Comparison of ENCODE assay signal across 19 cellular contexts in the genomic region with DNA sequence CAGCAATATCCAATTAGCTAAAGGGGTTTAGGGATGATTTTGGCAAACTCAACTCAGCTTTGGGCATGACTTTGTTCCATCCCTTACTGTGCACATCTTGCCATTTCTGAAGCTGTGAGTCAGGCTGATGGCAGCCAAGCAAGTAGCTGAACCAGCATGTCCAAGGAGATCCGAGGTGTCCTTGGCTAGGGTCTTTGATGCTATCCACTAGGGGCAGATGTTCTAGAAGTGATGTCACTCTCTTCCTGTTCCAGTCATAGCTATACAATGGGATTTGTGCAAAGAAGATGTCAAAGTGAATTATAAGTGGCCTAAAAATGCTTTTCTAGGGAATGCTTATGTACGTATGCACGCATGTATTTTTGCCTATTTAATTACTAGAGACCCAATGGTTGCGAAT.
DNase-seq lines count a peak whose midpoint lies in the region; ATAC-seq and TF ChIP-seq lines count a peak whose summit lies in the region.
"Had no signal": no experiment of that assay in that cellular context is flagged by ENCODE, and none has a peak within 500 bp of the region (broad histone marks: within the 10 kb centered on the region; RNA-seq: fewer than 3 reads in every experiment).

No MANE protein-coding gene starts in this region.

- no peaks in the 10 kb centered on the region for H3K9me3 Mint-ChIP-seq in endodermal cell

- ATAC-seq in sciatic nerve (no peak), GM18517 (IDR thresholded peaks at IDR 0.05; ENCODE audit: unreplicated experiment) (no peak)
- ATAC-seq: T-cell had no signal

- H3K27me3 Mint-ChIP-seq in endodermal cell (ENCODE audit: insufficient read depth): no peaks in the 10 kb centered on the region
- H3K27me3 Mint-ChIP-seq: T-cell had no signal

- H3K27me3 ChIP-seq in BJ (ENCODE audit: control insufficient read depth, insufficient read depth, low read length) (no peaks in the 10 kb centered on the region), endodermal cell (ENCODE audit: control insufficient read depth, insufficient read depth, low read length, poor library complexity, severe bottlenecking) (no peaks in the 10 kb centered on the region), spleen (replicated peaks in 1 of 7) (no peaks in the 10 kb centered on the region)
- H3K27me3 ChIP-seq: BLaER1 treated with 17β-estradiol and CSF1 and Interleukin-3, amounts not matched to agents 10 nM and 100 nM; stomach; uterus had no signal

- H3K4me1 ChIP-seq in endodermal cell (ENCODE audit: control insufficient read depth, insufficient read depth, low read length) (no peaks in the 10 kb centered on the region), spleen (no peaks in the 10 kb centered on the region)
- H3K4me1 ChIP-seq: stomach, uterus had no signal

- POLR2A ChIA-PET in BJ (lab: Charles Lee): no interaction called here

- no peak overlapping the region for H3K4me3 Mint-ChIP-seq in endodermal cell
- H3K4me3 Mint-ChIP-seq: T-cell had no signal

- H3K27ac ChIP-seq in endodermal cell (ENCODE audit: low read depth, low read length) (no peak overlapping the region), spleen (no peak overlapping the region)
- H3K27ac ChIP-seq: BLaER1 treated with 17β-estradiol and CSF1 and Interleukin-3, amounts not matched to agents 10 nM and 100 nM; dorsolateral prefrontal cortex; RWPE1; stomach; uterus had no signal

- TF ChIP-seq CTCF in BJ (IDR thresholded peaks at IDR 0.05; ENCODE audit: insufficient read depth, low read depth, low read length) (peak; percentile 21; the same call in 1 of the 2 replicates), endodermal cell (conservative IDR thresholded peaks at IDR 0.05) (peak; percentile 51), spleen (IDR thresholded peaks at IDR 0.05 in 8 of 11, conservative IDR thresholded peaks at IDR 0.05 in 3 of 11) (no peak)

- intact Hi-C loops in sciatic nerve (cut with DNase I) (no loop called here), spleen (cut with DNase I; ENCODE audit: low total_unique reads) (no loop called here)

- H3K36me3 ChIP-seq in BJ (ENCODE audit: control insufficient read depth, insufficient read depth, low read length) (no peaks in the 10 kb centered on the region), endodermal cell (ENCODE audit: control insufficient read depth, insufficient read depth, low read length) (no peaks in the 10 kb centered on the region), spleen (no peaks in the 10 kb centered on the region)
- H3K36me3 ChIP-seq: BLaER1 treated with 17β-estradiol and CSF1 and Interleukin-3, amounts not matched to agents 10 nM and 100 nM; stomach; uterus had no signal

- DNase-seq in BJ (ENCODE audit: low read depth): no peak
- DNase-seq in M059J (ENCODE audit: low read depth): peak; percentile 65
- DNase-seq in endodermal cell: no peak
- DNase-seq in myocyte (ENCODE audit: low read depth): peak; percentile 26
- DNase-seq in sciatic nerve (ENCODE audit: low spot score): no peak
- DNase-seq in DMS153 (lab: John Stamatoyannopoulos, UW): no peak
- no peak for DNase-seq in spleen
- DNase-seq: activated gamma-delta T cell; DND-41; dorsolateral prefrontal cortex; NCI-H82; stimulated activated CD4-positive, alpha-beta T cell treated with anti-CD3 and anti-CD28 coated beads, Interleukin-15, amount 100 ng/mL, for 24 hours; stomach; T-cell; uterus had no signal

- H3K9ac ChIP-seq in endodermal cell (ENCODE audit: extremely low read depth, low read length, poor library complexity, severe bottlenecking): no peak overlapping the region
- H3K9ac ChIP-seq: BLaER1 treated with 17β-estradiol and CSF1 and Interleukin-3, amounts not matched to agents 10 nM and 100 nM had no signal

- no peak for TF ChIP-seq POLR2A in spleen (IDR thresholded peaks at IDR 0.05)

- 95 to 100% methylated on average over 4 of the region's 4 CpGs for WGBS in endodermal cell (ENCODE audit: insufficient coverage in 1 of 2, insufficient read length in 1 of 2), 2 experiments
- 79 to 93% (median 82%) methylated on average over 4 of the region's 4 CpGs for WGBS in spleen, 5 donors

- H3K4me1 Mint-ChIP-seq in endodermal cell: no peaks in the 10 kb centered on the region
- H3K4me1 Mint-ChIP-seq: T-cell had no signal

- no peak overlapping the region for H3K4me3 ChIP-seq in BJ (ENCODE audit: low read depth, low read length)
- H3K4me3 ChIP-seq in endodermal cell (ENCODE audit: low read length): no peak overlapping the region
- H3K4me3 ChIP-seq in spleen: no peak overlapping the region
- H3K4me3 ChIP-seq: BLaER1 treated with 17β-estradiol and CSF1 and Interleukin-3, amounts not matched to agents 10 nM and 100 nM; dorsolateral prefrontal cortex; lung; stomach; uterus had no signal

- H3K36me3 Mint-ChIP-seq in endodermal cell (ENCODE audit: low read depth): no peaks in the 10 kb centered on the region
- H3K36me3 Mint-ChIP-seq: T-cell had no signal

- H3K9me3 ChIP-seq in endodermal cell (ENCODE audit: control insufficient read depth, low read length): no peaks in the 10 kb centered on the region
- H3K9me3 ChIP-seq in spleen: no peaks in the 10 kb centered on the region
- H3K9me3 ChIP-seq: BLaER1 treated with 17β-estradiol and CSF1 and Interleukin-3, amounts not matched to agents 10 nM and 100 nM; stomach; uterus had no signal

- H3K27ac Mint-ChIP-seq in endodermal cell: no peak overlapping the region
- H3K27ac Mint-ChIP-seq: T-cell had no signal

- CTCF ChIA-PET in BJ (lab: Yijun Ruan, JAX): interaction anchor here (0.5 to 1.3 kb wide), 2 partner anchors 48 to 75 kb away, joined by 4 read pairs; no protein-coding TSS in a partner anchor

Comparison
In these comparisons a context has a peak if more than half of its experiments do, and no peak if none do; other contexts are left out.
1. DNase-seq: peak in M059J (single experiment) and myocyte (single experiment); none in BJ (single experiment), endodermal cell (single experiment), sciatic nerve (single experiment), DMS153 (single experiment) and spleen (single experiment).
2. CTCF ChIP-seq: peak in BJ (single experiment) and endodermal cell (single experiment); none in spleen (0 of 11).